In genomic region chr18:79305976-79306375, GRCh38 we compare ENCODE assay signal across 36 cellular contexts.
"Had no signal": no experiment of that assay in that cellular context is flagged by ENCODE, and none has a peak within 500 bp of the region (broad histone marks: within the 10 kb centered on the region; RNA-seq: fewer than 3 reads in every experiment).

No MANE protein-coding gene starts in this region.

- H3K4me1 ChIP-seq: Peyer's patch, SJSA1 had no signal

- H3K4me3 Mint-ChIP-seq: activated B cell treated with CpG ODN at 0.5 μM for 24 hours; activated CD4-positive, alpha-beta memory T cell treated with anti-CD3 and anti-CD28 coated beads for 36 hours; activated CD8-positive, alpha-beta memory T cell treated with anti-CD3 and anti-CD28 coated beads, Interleukin-2, amount 10 ng/mL, durations not matched to agents 7 days and 5 days; activated naive CD8-positive, alpha-beta T cell treated with anti-CD3 and anti-CD28 coated beads for 36 hours; activated T-cell treated with anti-CD3 and anti-CD28 coated beads, Interleukin-2, amount 50 U/mL, for 72 hours; activated T-helper 17 cell treated with anti-CD3 and anti-CD28 coated beads, Interleukin-2, amount 50 U/mL, for 72 hours; central memory CD8-positive, alpha-beta T cell; T-helper 1 cell treated with Interleukin-12 subunit alpha and Interleukin-12 subunit beta and Interleukin-4 antibody, amounts not matched to agents 30 μg/mL and 1 μg/mL, for 36 hours had no signal

- H3K9ac ChIP-seq: SK-N-SH had no signal

- H3K36me3 Mint-ChIP-seq: activated CD8-positive, alpha-beta memory T cell treated with anti-CD3 and anti-CD28 coated beads, Interleukin-2, amount 10 ng/mL, durations not matched to agents 7 days and 5 days had no signal

- H3K4me2 ChIP-seq: SK-N-SH had no signal

- H3K27me3 Mint-ChIP-seq: activated B cell treated with CpG ODN at 0.5 μM for 24 hours; activated CD4-positive, alpha-beta memory T cell treated with anti-CD3 and anti-CD28 coated beads for 36 hours; activated CD8-positive, alpha-beta memory T cell treated with anti-CD3 and anti-CD28 coated beads, Interleukin-2, amount 10 ng/mL, durations not matched to agents 7 days and 5 days; activated naive CD8-positive, alpha-beta T cell treated with anti-CD3 and anti-CD28 coated beads for 36 hours; activated T-helper 17 cell treated with anti-CD3 and anti-CD28 coated beads, Interleukin-2, amount 50 U/mL, for 72 hours; central memory CD8-positive, alpha-beta T cell had no signal

- H3K4me3 ChIP-seq: cardiac muscle cell, K562, Peyer's patch, SJSA1 had no signal

- H3K4me1 Mint-ChIP-seq: activated B cell treated with CpG ODN at 0.5 μM for 24 hours; activated CD8-positive, alpha-beta memory T cell treated with anti-CD3 and anti-CD28 coated beads, Interleukin-2, amount 10 ng/mL, durations not matched to agents 7 days and 5 days; activated naive CD8-positive, alpha-beta T cell treated with anti-CD3 and anti-CD28 coated beads for 36 hours had no signal

- H3K36me3 ChIP-seq: SJSA1 had no signal

- H3K9me3 ChIP-seq: Peyer's patch, SJSA1, SK-N-SH had no signal

- H3K27ac Mint-ChIP-seq: activated B cell treated with CpG ODN at 0.5 μM for 24 hours; activated CD4-positive, alpha-beta memory T cell treated with anti-CD3 and anti-CD28 coated beads for 36 hours; activated CD8-positive, alpha-beta memory T cell treated with anti-CD3 and anti-CD28 coated beads, Interleukin-2, amount 10 ng/mL, durations not matched to agents 7 days and 5 days; activated naive CD8-positive, alpha-beta T cell treated with anti-CD3 and anti-CD28 coated beads for 36 hours; activated T-cell treated with anti-CD3 and anti-CD28 coated beads, Interleukin-2, amount 50 U/mL, for 72 hours; activated T-helper 17 cell treated with anti-CD3 and anti-CD28 coated beads, Interleukin-2, amount 50 U/mL, for 72 hours; T-helper 1 cell treated with Interleukin-12 subunit alpha and Interleukin-12 subunit beta and Interleukin-4 antibody, amounts not matched to agents 30 μg/mL and 1 μg/mL, for 36 hours had no signal

- H3K27ac ChIP-seq: cardiac muscle cell, Peyer's patch, SJSA1, VCaP had no signal

- H3K27me3 ChIP-seq: cardiac muscle cell, Peyer's patch had no signal

- ATAC-seq: activated CD8-positive, alpha-beta memory T cell treated with anti-CD3 and anti-CD28 coated beads, Interleukin-2, amount 10 ng/mL, durations not matched to agents 7 days and 5 days; activated T-cell treated with anti-CD3 and anti-CD28 coated beads, Interleukin-2, amount 50 U/mL, for 72 hours; activated T-helper 17 cell treated with anti-CD3 and anti-CD28 coated beads, Interleukin-2, amount 50 U/mL, for 72 hours; K562; PC-3 had no signal

- DNase-seq: activated B cell treated with CpG ODN at 0.5 μM for 24 hours; activated CD4-positive, alpha-beta memory T cell treated with anti-CD3 and anti-CD28 coated beads for 36 hours; activated CD4-positive, alpha-beta T cell treated with anti-CD3 and anti-CD28 coated beads for 4 hours; activated CD4-positive, alpha-beta T cell treated with anti-CD3 and anti-CD28 coated beads, Interleukin-2, amount 50 U/mL, for 1 hour; activated CD4-positive, CD25-positive, alpha-beta regulatory T cell treated with anti-CD3 and anti-CD28 coated beads, Interleukin-2, amount 50 U/mL, for 72 hours; activated CD8-positive, alpha-beta memory T cell treated with anti-CD3 and anti-CD28 coated beads, Interleukin-2, amount 10 ng/mL, durations not matched to agents 7 days and 5 days; activated CD8-positive, alpha-beta memory T cell treated with anti-CD3 and anti-CD28 coated beads, Interleukin-2, amount 50 U/mL, for 48 hours; activated effector memory CD4-positive, alpha-beta T cell treated with anti-CD3 and anti-CD28 coated beads, Interleukin-2, amount 50 U/mL, for 16 hours; activated naive CD4-positive, alpha-beta T cell; activated naive CD4-positive, alpha-beta T cell treated with anti-CD3 and anti-CD28 coated beads, Interleukin-2, amount 50 U/mL, for 16 hours; activated naive CD8-positive, alpha-beta T cell treated with anti-CD3 and anti-CD28 coated beads for 36 hours; activated T-cell treated with anti-CD3 and anti-CD28 coated beads, Interleukin-2, amount 50 U/mL, for 72 hours; amniotic stem cell; aorta; IMR-90; NCI-H1092 treated with DMSO at 0.1 percent for 48 hours; NCI-H1436; NCI-H1694; NCI-H1930; NCI-H2081 treated with DMSO at 0.1 percent for 48 hours; NCI-H226; NCI-H446 treated with DMSO at 0.1 percent for 48 hours; NCI-H524; NK-92 treated with Interleukin-12 subunit alpha and Interleukin-12 subunit beta, amount 100 ng/mL, for 24 hours; PC-3; Peyer's patch; RPMI8226; SHP77 treated with DMSO at 0.1 percent for 48 hours; SK-N-SH had no signal

- H3K9me3 Mint-ChIP-seq: activated B cell treated with CpG ODN at 0.5 μM for 24 hours; activated CD4-positive, alpha-beta memory T cell treated with anti-CD3 and anti-CD28 coated beads for 36 hours; activated naive CD8-positive, alpha-beta T cell treated with anti-CD3 and anti-CD28 coated beads for 36 hours; activated T-cell treated with anti-CD3 and anti-CD28 coated beads, Interleukin-2, amount 50 U/mL, for 72 hours; activated T-helper 17 cell treated with anti-CD3 and anti-CD28 coated beads, Interleukin-2, amount 50 U/mL, for 72 hours; central memory CD8-positive, alpha-beta T cell; T-helper 1 cell treated with Interleukin-12 subunit alpha and Interleukin-12 subunit beta and Interleukin-4 antibody, amounts not matched to agents 30 μg/mL and 1 μg/mL, for 36 hours had no signal
